8 cellular contexts compared by ENCODE assay signal in the genomic region with DNA sequence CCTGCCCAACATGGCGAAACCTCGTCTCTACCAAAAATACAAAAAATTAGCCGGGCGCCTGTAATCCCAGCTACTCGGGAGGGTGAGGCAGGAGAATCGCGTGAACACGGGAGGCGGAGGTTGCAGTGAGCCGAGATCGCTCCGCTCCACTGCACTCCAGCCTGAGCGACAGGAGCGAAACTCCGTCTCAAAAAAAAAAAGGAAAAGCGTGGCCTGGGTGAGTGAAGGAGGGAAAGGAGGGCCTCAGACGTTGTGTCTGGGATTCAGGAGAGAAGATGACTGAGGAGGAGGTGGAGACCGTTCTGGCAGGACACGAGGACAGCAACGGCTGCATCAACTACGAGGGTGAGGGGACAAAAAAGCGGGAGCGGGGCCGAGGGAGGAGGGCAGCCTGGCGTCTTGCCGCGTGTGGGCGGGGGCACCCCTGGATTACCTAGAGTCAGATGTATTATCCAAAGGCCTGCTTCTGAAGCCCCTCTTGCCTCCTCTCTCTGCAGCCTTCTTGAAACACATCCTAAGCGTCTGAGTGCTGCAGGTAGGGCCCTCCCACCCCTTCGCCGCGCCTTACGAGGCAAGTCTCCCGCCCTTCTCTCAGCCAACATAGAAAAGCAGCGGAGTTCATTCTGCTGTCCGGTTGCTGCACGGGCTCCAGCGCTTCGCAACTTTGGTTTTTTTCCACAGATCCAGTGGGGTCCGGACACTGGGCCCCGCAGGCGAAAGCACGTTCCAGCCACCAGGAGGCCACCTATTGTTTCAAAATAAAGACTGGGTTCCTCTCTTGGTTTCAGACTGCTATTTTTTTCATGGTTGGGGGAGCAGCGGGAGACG. TPM values are rescaled to one million over a fixed set of nuclear protein-coding genes. Genes with fewer than 3 reads are reported as not detected.
A peak's percentile ranks its signal among the peaks of the same experiment; 100 is the strongest.
DNase-seq lines count a peak whose midpoint lies in the region; ATAC-seq, FAIRE-seq and TF ChIP-seq lines count a peak whose summit lies in the region.

No MANE protein-coding gene starts in this region.

- H4K5ac ChIP-seq in IMR-90 (ENCODE audit: low read depth, low read length), result peak overlapping the region; percentile 77

- peak overlapping the region; percentile 75 for H2BK5ac ChIP-seq in IMR-90 (ENCODE audit: low read depth, low read length, poor library complexity, severe bottlenecking)

- H3K79me2 ChIP-seq in OCI-LY7 (ENCODE audit: insufficient read depth, low read depth, low read length), result peaks cover 37% of the 10 kb centered on the region

- peaks cover 36 to 79% of the 10 kb centered on the region in 2 donors for H3K4me1 Mint-ChIP-seq in stimulated activated naive B cell treated with anti-CD40 and anti-IgM and Interleukin-4, amounts not matched to agents 10 μg/mL and 1 μg/mL and 100 μg/mL, for 72 hours

- peak overlapping the region; percentile 43; the same call in 1 of the 2 replicates for H2BK120ac ChIP-seq in IMR-90 (ENCODE audit: low read depth, low read length)

- H2AFZ ChIP-seq in IMR-90 (replicated peaks; ENCODE audit: low read length, poor library complexity) (peak overlapping the region; percentile 87), OCI-LY7 (ENCODE audit: low read length) (peak overlapping the region; percentile 61; the same call in 1 of the 2 replicates)

- POLR2A ChIA-PET in IMR-90 (lab: Charles Lee; ENCODE audit: unreplicated experiment) (interaction anchor here (1.6 kb wide), 1 partner anchor 29 kb away, joined by 8 read pairs; the partner anchor contains the start of gene ESYT1), OCI-LY7 (lab: Charles Lee) (interaction anchor here (0.5 to 1.7 kb wide), 3 partner anchors 28 to 33 kb away, joined by 4 to 9 read pairs (median 4); partner anchors contain the start of gene ESYT1)

- no peak for FAIRE-seq in D721Med (lab: Jason Lieb, UNC)

- peaks cover 44 to 54% of the 10 kb centered on the region in 2 donors for H3K36me3 Mint-ChIP-seq in stimulated activated naive B cell treated with anti-CD40 and anti-IgM and Interleukin-4, amounts not matched to agents 10 μg/mL and 1 μg/mL and 100 μg/mL, for 72 hours

- H3K27ac Mint-ChIP-seq in stimulated activated naive B cell treated with anti-CD40 and anti-IgM and Interleukin-4, amounts not matched to agents 10 μg/mL and 1 μg/mL and 100 μg/mL, for 72 hours, result peak overlapping the region; percentile 99

- peak; percentile 43 for TF ChIP-seq RAD21 in IMR-90 (IDR thresholded peaks at IDR 0.05; ENCODE audit: low read length)

- peak overlapping the region; percentile 72 for H3K18ac ChIP-seq in IMR-90 (ENCODE audit: low read depth, low read length)

- peak overlapping the region; percentile 86 for H2AK5ac ChIP-seq in IMR-90 (ENCODE audit: low read depth, low read length)

- H3K9me3 Mint-ChIP-seq in stimulated activated naive B cell treated with anti-CD40 and anti-IgM and Interleukin-4, amounts not matched to agents 10 μg/mL and 1 μg/mL and 100 μg/mL, for 72 hours, result no peaks in the 10 kb centered on the region

- peak overlapping the region; percentile 96 for H3K4ac ChIP-seq in IMR-90 (ENCODE audit: low read depth, low read length)

- H2AK9ac ChIP-seq in IMR-90 (replicated peaks; ENCODE audit: low read depth, low read length, poor library complexity), result peak overlapping the region; percentile 87

- no peaks in the 10 kb centered on the region for H3K9me2 ChIP-seq in OCI-LY7 (ENCODE audit: insufficient read depth, low read length)

- H3K14ac ChIP-seq in IMR-90 (replicated peaks; ENCODE audit: low read depth, low read length), result peak overlapping the region; percentile 82

- peak; percentile 44 for TF ChIP-seq CTCF in D721Med (IDR thresholded peaks at IDR 0.05; ENCODE audit: insufficient read depth, missing control alignments)
- peak; percentile 80 for TF ChIP-seq CTCF in IMR-90 (conservative IDR thresholded peaks at IDR 0.05; ENCODE audit: low read depth, low read length)
- peak; percentile 72 for TF ChIP-seq CTCF in OCI-LY7 (conservative IDR thresholded peaks at IDR 0.05; ENCODE audit: low read length)

- H3K4me2 ChIP-seq in IMR-90 (ENCODE audit: low read depth, low read length), result peak overlapping the region; percentile 87
- H3K4me2 ChIP-seq in OCI-LY7 (ENCODE audit: low read length), result peak overlapping the region; percentile 96

- H3K79me1 ChIP-seq in IMR-90 (ENCODE audit: low read depth in 1 of 2, low read length in 2 of 2), result peaks cover 27 to 72% of the 10 kb centered on the region in 2 experiments

- no peaks in the 10 kb centered on the region for H3K27me3 Mint-ChIP-seq in stimulated activated naive B cell treated with anti-CD40 and anti-IgM and Interleukin-4, amounts not matched to agents 10 μg/mL and 1 μg/mL and 100 μg/mL, for 72 hours

- DNase-seq in D721Med (ENCODE audit: insufficient read length, low spot score), result peak; percentile 55
- peak; percentile 83 for DNase-seq in IMR-90
- DNase-seq in OCI-LY7 (ENCODE audit: low spot score), result peak; percentile 85
- DNase-seq in activated T-cell treated with anti-CD3 and anti-CD28 coated beads, Interleukin-2, amount 50 U/mL, for 1 hour, result peak; percentile 69
- peak; percentile 70 for DNase-seq in stimulated activated naive B cell treated with anti-CD40 and anti-IgM and Interleukin-4, amounts not matched to agents 10 μg/mL and 1 μg/mL and 100 μg/mL, for 72 hours

- H3K4me3 ChIP-seq in IMR-90 (ENCODE audit: insufficient read depth, low read depth, low read length) (peak overlapping the region; percentile 42), OCI-LY7 (ENCODE audit: low read depth, low read length, poor library complexity, severe bottlenecking) (peak overlapping the region; percentile 98), esophagus (ENCODE audit: low read depth in 1 of 2, low read length in 2 of 2) (peak overlapping the region; percentile 49 to 99), muscle layer of colon (ENCODE audit: low read depth in 1 of 2, low read length in 2 of 2) (peak overlapping the region; percentile 43 to 61)

- H3K9me1 ChIP-seq in IMR-90 (ENCODE audit: insufficient read depth, low read length), result peaks cover 6% of the 10 kb centered on the region; the same call in 1 of the 2 replicates

- WGBS in IMR-90 (ENCODE audit: extremely low coverage in 2 of 2, insufficient read length in 1 of 2), 2 experiments, result 0% methylated on average over 10 of the region's 45 CpGs; no CpG with 5 or more reads in 1 of the 2 experiments
- WGBS in esophagus, 2 donors, result 4 to 5% methylated on average over 45 of the region's 45 CpGs

- CTCF ChIA-PET in IMR-90 (lab: Yijun Ruan, JAX), result no interaction called here
- CTCF ChIA-PET in OCI-LY7 (lab: Charles Lee; ENCODE audit: unreplicated experiment), result no interaction called here

- peak overlapping the region; percentile 66 for H3K56ac ChIP-seq in IMR-90 (ENCODE audit: extremely low read depth, insufficient read depth, low read length)

- H3K4me3 Mint-ChIP-seq in stimulated activated naive B cell treated with anti-CD40 and anti-IgM and Interleukin-4, amounts not matched to agents 10 μg/mL and 1 μg/mL and 100 μg/mL, for 72 hours, result peak overlapping the region; percentile 91 to 97

- H3K36me3 ChIP-seq in IMR-90 (ENCODE audit: control insufficient read depth, insufficient read depth, low read length) (peaks cover 38% of the 10 kb centered on the region), OCI-LY7 (ENCODE audit: insufficient read depth, low read length) (peaks cover 46% of the 10 kb centered on the region), esophagus (ENCODE audit: control insufficient read depth in 2 of 2, insufficient read depth in 2 of 2, low read length in 1 of 2) (peaks cover 7 to 24% of the 10 kb centered on the region in 2 donors), muscle layer of colon (ENCODE audit: insufficient read depth, low read length) (peaks cover 32% of the 10 kb centered on the region)

- in situ Hi-C loops in IMR-90 (cut with MboI; ENCODE audit: low sequenced_read_pairs), result no loop called here

- BruUV-seq in IMR-90 (replicated peaks; lab: Mats Ljungman, UMichigan) (no TSS peak), OCI-LY7 (replicated peaks; lab: Mats Ljungman, UMichigan) (TSS peak; percentile 23)

- dilution Hi-C loops in IMR-90 (cut with HindIII; ENCODE audit: low sequenced_read_pairs, unreplicated experiment), result no loop called here

- peak overlapping the region; percentile 84 for H4K91ac ChIP-seq in IMR-90 (ENCODE audit: insufficient read depth, low read depth, low read length)

- ATAC-seq in GM21515 (IDR thresholded peaks at IDR 0.05; ENCODE audit: unreplicated experiment) (peak; percentile 33), IMR-90 (ENCODE audit: low read depth) (peak; percentile 52)
- peak; percentile 62 to 66 for ATAC-seq in stimulated activated naive B cell treated with anti-CD40 and anti-IgM and Interleukin-4, amounts not matched to agents 10 μg/mL and 1 μg/mL and 100 μg/mL, for 72 hours (replicated peaks)

- H3K23ac ChIP-seq in IMR-90 (ENCODE audit: low read depth, low read length), result peak overlapping the region; percentile 74

- peak overlapping the region; percentile 76 for H3K9ac ChIP-seq in IMR-90 (ENCODE audit: low read depth, low read length)
- peak overlapping the region; percentile 39 for H3K9ac ChIP-seq in muscle layer of colon (ENCODE audit: low read length)

- H3K4me1 ChIP-seq in IMR-90 (ENCODE audit: control insufficient read depth, insufficient read depth, low read length), result peaks cover 22% of the 10 kb centered on the region
- H3K4me1 ChIP-seq in OCI-LY7 (ENCODE audit: insufficient read depth, low read length, poor library complexity, severe bottlenecking), result peaks cover 51% of the 10 kb centered on the region
- H3K4me1 ChIP-seq in esophagus (ENCODE audit: control insufficient read depth in 2 of 2, insufficient read depth in 2 of 2, low read length in 1 of 2), result peaks cover 5 to 11% of the 10 kb centered on the region in 2 donors
- H3K4me1 ChIP-seq in muscle layer of colon (ENCODE audit: insufficient read depth, low read length), result peaks cover 34% of the 10 kb centered on the region

- intact Hi-C loops in IMR-90 (cut with micrococcal nuclease) (loop anchor here (2.0 kb wide), 3 partner anchors 31 to 63 kb away; partner anchors contain the start of genes RNF41 and ZC3H10), OCI-LY7 (cut with micrococcal nuclease; ENCODE audit: unreplicated experiment) (loop anchor here (1.0 to 2.0 kb wide), 3 partner anchors 31 to 38 kb away; partner anchors contain the start of gene SMARCC2)

- H4K20me1 ChIP-seq in IMR-90 (ENCODE audit: insufficient read depth, low read length), result peaks cover 41% of the 10 kb centered on the region
- peaks cover 9% of the 10 kb centered on the region; the same call in 1 of the 2 replicates for H4K20me1 ChIP-seq in OCI-LY7 (ENCODE audit: insufficient read depth, low read length)

- peak overlapping the region; percentile 88 for H3K27ac ChIP-seq in IMR-90 (ENCODE audit: insufficient read depth, low read length)
- H3K27ac ChIP-seq in OCI-LY7 (ENCODE audit: low read depth, low read length, poor library complexity, severe bottlenecking), result peak overlapping the region; percentile 82
- peak overlapping the region; percentile 95 to 97 for H3K27ac ChIP-seq in esophagus (ENCODE audit: low read depth in 2 of 2, low read length in 1 of 2)
- peak overlapping the region; percentile 81 for H3K27ac ChIP-seq in muscle layer of colon (ENCODE audit: low read depth, low read length)

- H2BK15ac ChIP-seq in IMR-90 (ENCODE audit: low read depth, low read length), result peak overlapping the region; percentile 59; the same call in 1 of the 3 replicates

- peak overlapping the region; percentile 89 to 91 for H4K8ac ChIP-seq in IMR-90 (ENCODE audit: low read depth in 2 of 2, low read length in 2 of 2)

- H3K27me3 ChIP-seq in IMR-90 (ENCODE audit: control insufficient read depth, insufficient read depth, low read length), result no peaks in the 10 kb centered on the region
- no peaks in the 10 kb centered on the region for H3K27me3 ChIP-seq in esophagus (ENCODE audit: control insufficient read depth in 1 of 2, insufficient read depth in 2 of 2, low read length in 2 of 2)
- H3K27me3 ChIP-seq in muscle layer of colon (ENCODE audit: control insufficient read depth in 1 of 2, insufficient read depth in 2 of 2, low read length in 2 of 2), result no peaks in the 10 kb centered on the region

- 0 out of 2 replicates have a peak overlapping the region, but pooled peaks have one; percentile 4 for H2BK20ac ChIP-seq in IMR-90 (ENCODE audit: low read depth, low read length)

- H3K9me3 ChIP-seq in IMR-90 (ENCODE audit: control insufficient read depth, insufficient read depth, low read length) (no peaks in the 10 kb centered on the region), OCI-LY7 (ENCODE audit: low read length) (no peaks in the 10 kb centered on the region), esophagus (ENCODE audit: control insufficient read depth in 2 of 2, insufficient read depth in 1 of 2, low read depth in 1 of 2, low read length in 1 of 2) (no peaks in the 10 kb centered on the region), muscle layer of colon (ENCODE audit: low read length) (no peaks in the 10 kb centered on the region)

- TF ChIP-seq POLR2A in IMR-90 (IDR thresholded peaks at IDR 0.05; ENCODE audit: low read depth, low read length), result no peak

RNA-seq across cellular contexts. Expression of gene MYL6, which starts 0.7 kb away (rescaled TPM):
- total RNA-seq in IMR-90 (2012; rRNA removed) (4,816 and 6,155 TPM in 2 replicates), OCI-LY7 (2022) (415 and 468 TPM in 2 replicates)
- polyA plus RNA-seq in IMR-90 (2012; rRNA removed) (6,979 and 8,569 TPM in 2 replicates), esophagus (1,000 to 10,000 TPM; 1,769 to 2,908 TPM)
- 4,737 and 9,751 TPM in 2 replicates for polyA plus RNA-seq in IMR-90 (2012; cell fraction: cytosol; rRNA removed)
- 1,664 and 4,642 TPM in 2 replicates for polyA plus RNA-seq in IMR-90 (2012; cell fraction: nucleus; rRNA removed; ENCODE audit: low replicate concordance)
- total RNA-seq in OCI-LY7 (2014; rRNA removed; shearing (Covaris generic)), result 574 and 654 TPM in 2 replicates

RNA-seq across cellular contexts. Expression of gene MYL6B, which starts 5.0 kb away (rescaled TPM):
- total RNA-seq in IMR-90 (2012; rRNA removed) (78.3 and 90.0 TPM in 2 replicates), OCI-LY7 (2022) (62.6 and 77.6 TPM in 2 replicates)
- polyA plus RNA-seq in IMR-90 (2012; rRNA removed) (112 and 117 TPM in 2 replicates), esophagus (10 to 100 TPM; 57.3 to 57.7 TPM)
- 121 and 135 TPM in 2 replicates for polyA plus RNA-seq in IMR-90 (2012; cell fraction: cytosol; rRNA removed)
- 47.4 and 68.8 TPM in 2 replicates for polyA plus RNA-seq in IMR-90 (2012; cell fraction: nucleus; rRNA removed; ENCODE audit: low replicate concordance)
- total RNA-seq in OCI-LY7 (2014; rRNA removed; shearing (Covaris generic)), result 56.6 and 105 TPM in 2 replicates

RNA-seq across cellular contexts. Expression of gene ESYT1, which starts 29.3 kb away (rescaled TPM):
- total RNA-seq in IMR-90 (2012; rRNA removed), result 137 and 150 TPM in 2 replicates
- polyA plus RNA-seq in IMR-90 (2012; rRNA removed), result 153 and 157 TPM in 2 replicates
- 133 and 158 TPM in 2 replicates for polyA plus RNA-seq in IMR-90 (2012; cell fraction: cytosol; rRNA removed)
- polyA plus RNA-seq in IMR-90 (2012; cell fraction: nucleus; rRNA removed; ENCODE audit: low replicate concordance), result 156 and 212 TPM in 2 replicates
- 74.6 and 85.9 TPM in 2 replicates for total RNA-seq in OCI-LY7 (2014; rRNA removed; shearing (Covaris generic))
- total RNA-seq in OCI-LY7 (2022), result 108 and 112 TPM in 2 replicates
- polyA plus RNA-seq in esophagus, result 10 to 100 TPM; 15.6 to 36.6 TPM

RNA-seq across cellular contexts. Expression of gene SMARCC2, which starts 31.9 kb away (rescaled TPM):
- total RNA-seq in IMR-90 (2012; rRNA removed), result 41.4 and 42.3 TPM in 2 replicates
- 43.8 and 44.3 TPM in 2 replicates for polyA plus RNA-seq in IMR-90 (2012; rRNA removed)
- polyA plus RNA-seq in IMR-90 (2012; cell fraction: cytosol; rRNA removed), result 13.3 and 20.0 TPM in 2 replicates
- polyA plus RNA-seq in IMR-90 (2012; cell fraction: nucleus; rRNA removed; ENCODE audit: low replicate concordance), result 107 and 224 TPM in 2 replicates
- total RNA-seq in OCI-LY7 (2014; rRNA removed; shearing (Covaris generic)), result 59.7 and 68.3 TPM in 2 replicates
- 137 and 162 TPM in 2 replicates for total RNA-seq in OCI-LY7 (2022)
- polyA plus RNA-seq in esophagus, result 10 to 100 TPM; 21.4 to 31.4 TPM

RNA-seq across cellular contexts. Expression of gene ZC3H10, which starts 39.3 kb away (rescaled TPM):
- total RNA-seq in IMR-90 (2012; rRNA removed), result 3.3 and 3.6 TPM in 2 replicates
- polyA plus RNA-seq in IMR-90 (2012; rRNA removed), result 1.1 and 1.5 TPM in 2 replicates
- polyA plus RNA-seq in IMR-90 (2012; cell fraction: cytosol; rRNA removed), result 0.48 and 1.1 TPM in 2 replicates
- 1.7 and 2.8 TPM in 2 replicates for polyA plus RNA-seq in IMR-90 (2012; cell fraction: nucleus; rRNA removed; ENCODE audit: low replicate concordance)
- 11.9 and 12.6 TPM in 2 replicates for total RNA-seq in OCI-LY7 (2014; rRNA removed; shearing (Covaris generic))
- total RNA-seq in OCI-LY7 (2022), result 15.8 and 16.5 TPM in 2 replicates
- 1 to 10 TPM; 1.4 to 2.2 TPM for polyA plus RNA-seq in esophagus

Comparison
In these comparisons a context has a peak if more than half of its experiments do, and no peak if none do; other contexts are left out.
1. Peak in every context shown above with its lines: DNase-seq, ATAC-seq, H3K4me3 ChIP-seq and H3K27ac ChIP-seq.
2. H3K4me3 ChIP-seq: peak in every context shown above with its lines; median percentile 98 in OCI-LY7; 74 in esophagus; 52 in muscle layer of colon; 42 in IMR-90.